In the genomic region with DNA sequence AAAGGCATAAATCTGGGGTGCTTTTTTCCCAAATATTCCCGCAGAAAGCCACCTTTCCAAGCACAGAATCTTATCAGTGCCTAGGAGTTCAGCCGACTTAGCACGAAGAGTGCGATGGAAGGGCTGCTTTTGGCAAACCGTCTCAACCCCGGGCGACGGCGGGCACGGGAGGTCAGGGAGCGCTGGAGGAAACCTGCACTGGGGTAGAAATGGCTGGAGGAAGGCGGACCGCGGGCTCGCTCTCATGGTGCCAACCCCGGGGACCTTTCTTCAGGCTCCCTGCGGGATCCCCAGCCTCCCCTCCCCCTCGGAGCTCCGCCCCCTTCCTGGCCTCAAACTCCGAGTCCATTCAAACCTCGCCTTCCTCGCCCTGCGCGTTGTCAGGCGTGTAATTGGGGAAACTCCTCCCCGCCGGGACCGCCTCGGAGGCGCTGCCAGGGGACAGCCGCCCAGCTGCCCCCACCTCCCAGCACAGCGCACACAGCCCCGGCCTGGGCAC, we compare ENCODE assay signal across 13 cellular contexts. TPM values are rescaled to one million over a fixed set of nuclear protein-coding genes. Genes with fewer than 3 reads are reported as not detected.
A peak's percentile ranks its signal among the peaks of the same experiment; 100 is the strongest.
DNase-seq lines count a peak whose midpoint lies in the region; ATAC-seq and TF ChIP-seq lines count a peak whose summit lies in the region.
"Had no signal": no experiment of that assay in that cellular context is flagged by ENCODE, and none has a peak within 500 bp of the region (broad histone marks: within the 10 kb centered on the region; RNA-seq: fewer than 3 reads in every experiment).

A gene (plus strand): TSS at position 470 of the 499 bp plus-strand sequence.

- H3K9me3 Mint-ChIP-seq in endothelial cell (ENCODE audit: unreplicated experiment) (no peaks in the 10 kb centered on the region), T-cell (no peaks in the 10 kb centered on the region)
- H3K9me3 Mint-ChIP-seq: dendritic cell treated with granulocyte-macrophage colony-stimulating factor and Interleukin-4, amounts not matched to agents 40 ng/mL and 50 ng/mL, for 4 days had no signal

- H3K4me3 Mint-ChIP-seq in endothelial cell (ENCODE audit: unreplicated experiment) (peak within 1 kb of the TSS; percentile 88), T-cell (no peak within 1 kb of the TSS)
- H3K4me3 Mint-ChIP-seq: dendritic cell treated with granulocyte-macrophage colony-stimulating factor and Interleukin-4, amounts not matched to agents 40 ng/mL and 50 ng/mL, for 4 days; naive thymus-derived CD8-positive, alpha-beta T cell had no signal

- H3K4me1 Mint-ChIP-seq in endothelial cell (ENCODE audit: unreplicated experiment) (no peaks in the 10 kb centered on the region), T-cell (no peaks in the 10 kb centered on the region)

- H3K27me3 Mint-ChIP-seq in endothelial cell (ENCODE audit: unreplicated experiment) (peaks cover 21% of the 10 kb centered on the region), T-cell (peaks cover 13 to 26% of the 10 kb centered on the region in 2 donors)

- no peaks in the 10 kb centered on the region for H3K79me2 ChIP-seq in parathyroid adenoma

- H3K27ac Mint-ChIP-seq in endothelial cell (ENCODE audit: unreplicated experiment) (no peak within 1 kb of the TSS), T-cell (no peak within 1 kb of the TSS)
- H3K27ac Mint-ChIP-seq: dendritic cell treated with granulocyte-macrophage colony-stimulating factor and Interleukin-4, amounts not matched to agents 40 ng/mL and 50 ng/mL, for 4 days had no signal

- CTCF ChIA-PET in T-cell (lab: Charles Lee): no interaction called here

- DNase-seq in DMS79 treated with DMSO at 0.1 percent for 48 hours (lab: John Stamatoyannopoulos, UW): peak; percentile 57
- peak; percentile 45 for DNase-seq in NCI-H2196 (lab: John Stamatoyannopoulos, UW; ENCODE audit: unreplicated experiment)
- DNase-seq in endothelial cell (ENCODE audit: low spot score): peak; percentile 46
- no peak for DNase-seq in pons (ENCODE audit: low spot score)
- DNase-seq in T-cell: no peak
- no peak for DNase-seq in NCI-H1694 (lab: John Stamatoyannopoulos, UW)
- DNase-seq: activated CD4-positive, alpha-beta T cell treated with anti-CD3 and anti-CD28 coated beads for 1 hour; naive thymus-derived CD8-positive, alpha-beta T cell; stimulated activated CD4-positive, alpha-beta T cell treated with anti-CD3 and anti-CD28 coated beads, Interleukin-4, amount 100 ng/mL, for 24 hours had no signal

- no peak within 1 kb of the TSS for H3K27ac ChIP-seq in parathyroid adenoma
- H3K27ac ChIP-seq: thoracic aorta had no signal

- no peak within 1 kb of the TSS for H3K9ac ChIP-seq in parathyroid adenoma

- H3K9me3 ChIP-seq in parathyroid adenoma (ENCODE audit: control insufficient read depth, low read length): no peaks in the 10 kb centered on the region
- H3K9me3 ChIP-seq: thoracic aorta had no signal

- no peaks in the 10 kb centered on the region for H3K27me3 ChIP-seq in parathyroid adenoma (ENCODE audit: control insufficient read depth, insufficient read depth, low read length)

- H3K36me3 Mint-ChIP-seq in endothelial cell (ENCODE audit: low read depth, unreplicated experiment) (no peaks in the 10 kb centered on the region), T-cell (no peaks in the 10 kb centered on the region)

- POLR2A ChIA-PET in T-cell (lab: Charles Lee): no interaction called here

- no peaks in the 10 kb centered on the region for H3K36me3 ChIP-seq in parathyroid adenoma (ENCODE audit: control insufficient read depth, insufficient read depth, low read length)
- H3K36me3 ChIP-seq: thoracic aorta had no signal

- H3K4me3 ChIP-seq in parathyroid adenoma (ENCODE audit: low read depth, low read length): no peak within 1 kb of the TSS
- H3K4me3 ChIP-seq: thoracic aorta had no signal

- no peaks in the 10 kb centered on the region for H3K4me1 ChIP-seq in parathyroid adenoma

- ATAC-seq in T-cell (replicated peaks in 1 of 4): no peak
- ATAC-seq in GM19023 (IDR thresholded peaks at IDR 0.05; ENCODE audit: unreplicated experiment): no peak
- ATAC-seq: naive thymus-derived CD8-positive, alpha-beta T cell had no signal

- peak within 1 kb of the TSS; percentile 28 for H2AFZ ChIP-seq in parathyroid adenoma

- no peak for TF ChIP-seq CTCF in endothelial cell (IDR thresholded peaks at IDR 0.05; ENCODE audit: unreplicated experiment)
- no peak for TF ChIP-seq CTCF in parathyroid adenoma (IDR thresholded peaks at IDR 0.05)

- peak within 1 kb of the TSS; percentile 51 for H3K4me2 ChIP-seq in parathyroid adenoma (ENCODE audit: low read length)

RNA-seq across cellular contexts. Expression of the gene that starts here (rescaled TPM):
- total RNA-seq in endothelial cell (ENCODE audit: unreplicated experiment) (0.21 TPM), T-cell (not detected)
- total RNA-seq: naive thymus-derived CD8-positive, alpha-beta T cell; thoracic aorta had no signal

Comparison
In these comparisons a context has a peak if more than half of its experiments do, and no peak if none do; other contexts are left out.
1. Peak in DNase-seq in endothelial cell; RNA of the gene not detected or under 1 TPM.
2. DNase-seq: peak in DMS79 treated with DMSO at 0.1 percent for 48 hours (single experiment) and NCI-H2196 (single experiment); none in pons (single experiment), T-cell (0 of 34) and NCI-H1694 (single experiment).